ENCODE assay signal across 32 cellular contexts in genomic region chr9:27800159-27800558, GRCh38.
"Had no signal": no experiment of that assay in that cellular context is flagged by ENCODE, and none has a peak within 500 bp of the region (broad histone marks: within the 10 kb centered on the region; RNA-seq: fewer than 3 reads in every experiment).

No MANE protein-coding gene starts in this region.

- H3K27ac ChIP-seq: brain microvascular endothelial cell, cardiac muscle cell, Peyer's patch, SJSA1, VCaP had no signal

- ATAC-seq: activated naive CD8-positive, alpha-beta T cell treated with anti-CD3 and anti-CD28 coated beads, Interleukin-2, amount 50 U/mL, for 24 hours; activated T-cell treated with anti-CD3 and anti-CD28 coated beads, Interleukin-2, amount 50 U/mL, for 4 hours; PC-3 had no signal

- DNase-seq: activated B cell treated with CpG ODN at 0.5 μM for 24 hours; activated CD4-positive, alpha-beta memory T cell treated with anti-CD3 and anti-CD28 coated beads for 36 hours; activated CD4-positive, alpha-beta T cell treated with anti-CD3 and anti-CD28 coated beads for 4 hours; activated CD4-positive, alpha-beta T cell treated with anti-CD3 and anti-CD28 coated beads, Interleukin-2, amount 50 U/mL, for 1 hour; activated CD4-positive, CD25-positive, alpha-beta regulatory T cell treated with anti-CD3 and anti-CD28 coated beads, Interleukin-2, amount 50 U/mL, for 72 hours; activated CD8-positive, alpha-beta memory T cell treated with anti-CD3 and anti-CD28 coated beads, Interleukin-2, amount 50 U/mL, for 4 hours; activated naive CD4-positive, alpha-beta T cell treated with anti-CD3 and anti-CD28 coated beads, Interleukin-2, amount 10 ng/mL, durations not matched to agents 7 days and 5 days; activated naive CD8-positive, alpha-beta T cell treated with anti-CD3 and anti-CD28 coated beads, Interleukin-2, amount 50 U/mL, for 24 hours; activated T-cell treated with anti-CD3 and anti-CD28 coated beads for 4 hours; activated T-cell treated with anti-CD3 and anti-CD28 coated beads, Interleukin-2, amount 50 U/mL, for 4 hours; anterior cingulate cortex; brain microvascular endothelial cell; NCI-H1092 treated with DMSO at 0.1 percent for 48 hours; NCI-H1417; NCI-H146; NCI-H187; NCI-H2029 treated with DMSO at 0.1 percent for 48 hours; NCI-H2107; NCI-H345; NCI-H526; NCI-H748 treated with DMSO at 0.1 percent for 48 hours; NK-92 treated with Interleukin-12 subunit alpha and Interleukin-12 subunit beta, amount 100 ng/mL, for 24 hours; PC-3; Peyer's patch; RPMI8226; SHP77 treated with DMSO at 0.1 percent for 48 hours; SK-N-SH; T-helper 1 cell; T-helper 9 cell had no signal

- H3K4me2 ChIP-seq: SK-N-SH had no signal

- H3K4me1 ChIP-seq: Peyer's patch, SJSA1 had no signal

- H3K27me3 ChIP-seq: brain microvascular endothelial cell, cardiac muscle cell, Peyer's patch, SJSA1 had no signal

- H3K9ac ChIP-seq: SK-N-SH had no signal

- H3K4me3 ChIP-seq: cardiac muscle cell, Peyer's patch, SJSA1 had no signal

- H3K9me3 ChIP-seq: Peyer's patch, SJSA1, SK-N-SH had no signal

- H3K36me3 ChIP-seq: brain microvascular endothelial cell, cardiac muscle cell, Peyer's patch, SJSA1 had no signal
